Comparison of ENCODE assay signal across 1 cellular context in genomic region chr1:146375108-146375507, GRCh38.
TF ChIP-seq lines count a peak whose summit lies in the region.

No MANE protein-coding gene starts in this region.

TF ChIP-seq in K562, 482 proteins besides CTCF, POLR2A, EP300 and RAD21:
- TF ChIP-seq MAFF (IDR thresholded peaks at IDR 0.05; ENCODE audit: low read length) (peak; percentile 41), NFE2 (IDR thresholded peaks at IDR 0.05; ENCODE audit: low read depth) (peak; percentile 64), NFE2L1 (tag; IDR thresholded peaks at IDR 0.05; ENCODE audit: borderline replicate concordance, low read depth) (peak; percentile 60; the same call in 1 of the 2 replicates), C11orf30 (IDR thresholded peaks at IDR 0.05; ENCODE audit: low read depth) (peak; percentile 65), MAFG (tag; conservative IDR thresholded peaks at IDR 0.05) (peak; percentile 67), ZNF316 (IDR thresholded peaks at IDR 0.05) (peak; percentile 78)
